In genomic region chr17:39735882-39736281, GRCh38 we compare ENCODE assay signal across 1 cellular context.
TF ChIP-seq lines count a peak whose summit lies in the region.

No MANE protein-coding gene starts in this region.

TF ChIP-seq in HepG2, 621 proteins besides CTCF, POLR2A, EP300 and RAD21 (continued from another document):
- no peak for TF ChIP-seq ZNF232 (CRISPR knock-in tag; IDR thresholded peaks at IDR 0.05; ENCODE audit: borderline replicate concordance)
- no peak for TF ChIP-seq KDM1A (CRISPR knock-in tag; IDR thresholded peaks at IDR 0.05)
- no peak for TF ChIP-seq BCL6 (CRISPR knock-in tag; IDR thresholded peaks at IDR 0.05)
- TF ChIP-seq CENPT (CRISPR knock-in tag; IDR thresholded peaks at IDR 0.05; ENCODE audit: low read depth), result no peak
- no peak for TF ChIP-seq TCF7 (IDR thresholded peaks at IDR 0.05; ENCODE audit: low read depth)
- no peak for TF ChIP-seq ZNF747 (CRISPR knock-in tag; IDR thresholded peaks at IDR 0.05; ENCODE audit: borderline replicate concordance)
- no peak for TF ChIP-seq GPBP1L1 (CRISPR knock-in tag; IDR thresholded peaks at IDR 0.05)
- no peak for TF ChIP-seq ISL2 (CRISPR knock-in tag; IDR thresholded peaks at IDR 0.05)
- no peak for TF ChIP-seq ZNF816 (CRISPR knock-in tag; IDR thresholded peaks at IDR 0.05; ENCODE audit: borderline replicate concordance)
- TF ChIP-seq MIXL1 (CRISPR knock-in tag; IDR thresholded peaks at IDR 0.05), result no peak
- TF ChIP-seq ZNF431 (CRISPR knock-in tag; IDR thresholded peaks at IDR 0.05; ENCODE audit: borderline replicate concordance, low read depth), result no peak
- TF ChIP-seq ATF5 (CRISPR knock-in tag; IDR thresholded peaks at IDR 0.05; ENCODE audit: low read depth), result no peak
- no peak for TF ChIP-seq FOSL1 (CRISPR knock-in tag; IDR thresholded peaks at IDR 0.05; ENCODE audit: borderline replicate concordance)
- no peak for TF ChIP-seq MIER2 (CRISPR knock-in tag; IDR thresholded peaks at IDR 0.05)
- TF ChIP-seq MYC (CRISPR knock-in tag; IDR thresholded peaks at IDR 0.05; ENCODE audit: borderline replicate concordance), result 0 out of 2 replicates have a peak, but pooled peaks have one; percentile 19
- TF ChIP-seq RAD51 (IDR thresholded peaks at IDR 0.05; ENCODE audit: borderline replicate concordance), result no peak
- TF ChIP-seq EED (CRISPR knock-in tag; IDR thresholded peaks at IDR 0.05), result no peak
- TF ChIP-seq CCDC6 (CRISPR knock-in tag; IDR thresholded peaks at IDR 0.05), result no peak
- no peak for TF ChIP-seq ZNF720 (CRISPR knock-in tag; IDR thresholded peaks at IDR 0.05)
